Comparison of ENCODE assay signal across 26 cellular contexts in the genomic region with DNA sequence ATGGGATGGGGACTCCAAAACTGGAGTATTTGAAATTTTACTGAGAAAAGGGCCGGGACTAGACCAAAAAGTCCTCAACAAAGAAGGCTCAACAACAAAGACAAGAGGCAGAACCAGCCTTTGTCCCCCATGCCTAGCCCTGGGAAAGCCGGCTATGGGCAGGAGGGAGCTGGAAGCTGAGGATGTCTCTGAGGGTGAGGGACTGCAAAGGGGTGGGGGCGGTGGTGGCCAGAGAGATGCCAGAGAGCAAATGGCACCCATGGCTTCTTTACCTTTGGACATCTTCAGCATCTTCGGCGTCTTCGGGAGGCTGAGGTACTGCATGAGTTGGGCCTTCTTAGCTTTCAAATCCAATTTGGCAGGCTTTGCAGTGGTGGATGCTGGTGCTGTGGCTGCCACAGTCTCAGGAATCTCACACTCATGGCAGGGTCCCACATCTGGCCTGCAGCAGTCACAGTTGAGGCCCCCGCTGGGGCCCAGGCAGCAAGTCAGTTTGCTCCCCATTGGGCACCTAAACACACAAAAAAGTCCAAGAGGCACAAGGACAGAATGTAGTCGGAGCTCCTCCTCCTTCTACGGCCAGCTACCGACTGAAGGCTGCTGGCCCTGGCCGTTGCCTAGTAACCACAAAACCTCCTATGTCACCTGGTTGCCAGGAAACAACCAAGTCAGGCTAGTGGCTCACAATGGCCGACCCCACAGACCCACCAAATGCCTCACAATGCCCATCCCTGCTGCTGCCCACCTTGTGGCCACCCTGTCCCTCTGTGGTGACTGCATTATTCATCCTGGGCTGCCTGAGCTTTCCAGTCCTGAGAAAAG. TPM values are rescaled to one million over a fixed set of nuclear protein-coding genes. Genes with fewer than 3 reads are reported as not detected.
"Had no signal": no experiment of that assay in that cellular context is flagged by ENCODE, and none has a peak within 500 bp of the region (broad histone marks: within the 10 kb centered on the region; RNA-seq: fewer than 3 reads in every experiment).

A gene with protein sequence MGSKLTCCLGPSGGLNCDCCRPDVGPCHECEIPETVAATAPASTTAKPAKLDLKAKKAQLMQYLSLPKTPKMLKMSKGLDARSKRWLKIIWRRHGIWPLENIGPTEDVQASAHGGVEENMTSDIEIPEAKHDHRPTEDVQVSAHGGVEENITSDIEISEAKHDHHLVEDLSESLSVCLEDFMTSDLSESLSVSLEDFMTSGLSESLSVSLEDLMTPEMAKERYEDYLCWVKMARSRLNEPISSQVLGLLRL (minus strand): TSS at position 592 of the 822 bp plus-strand sequence. CDS start 88 bp downstream, at position 504.

- H3K27ac Mint-ChIP-seq: activated naive CD4-positive, alpha-beta T cell treated with anti-CD3 and anti-CD28 coated beads for 36 hours; naive thymus-derived CD4-positive, alpha-beta T cell had no signal

- DNase-seq: activated CD4-positive, alpha-beta T cell treated with anti-CD3 and anti-CD28 coated beads, Interleukin-2, amount 50 U/mL, for 1 hour; activated CD4-positive, CD25-positive, alpha-beta regulatory T cell treated with anti-CD3 and anti-CD28 coated beads, Interleukin-2, amount 50 U/mL, for 72 hours; activated CD8-positive, alpha-beta memory T cell treated with anti-CD3 and anti-CD28 coated beads, Interleukin-2, amount 50 U/mL, for 4 hours; activated naive CD4-positive, alpha-beta T cell treated with anti-CD3 and anti-CD28 coated beads for 36 hours; activated T-cell treated with anti-CD3 and anti-CD28 coated beads, Interleukin-2, amount 50 U/mL, for 4 hours; caudate nucleus; dorsolateral prefrontal cortex; foreskin melanocyte; glutamatergic neuron; hippocampal formation; kidney glomerular epithelial cell; left ventricle myocardium superior; mucosa of descending colon; naive thymus-derived CD4-positive, alpha-beta T cell; spleen; stimulated activated CD8-positive, alpha-beta memory T cell treated with anti-CD3 and anti-CD28 coated beads, Interleukin-4, amount 100 ng/mL, for 48 hours; stimulated activated naive CD4-positive, alpha-beta T cell treated with Interleukin-2 at 50 U/mL for 16 hours; T1000; tibial artery had no signal

- H3K4me1 ChIP-seq: body of pancreas, parathyroid adenoma, spleen, tibial artery had no signal

- H3K36me3 ChIP-seq: neutrophil, spleen, tibial artery had no signal

- H3K9me3 ChIP-seq: body of pancreas, mucosa of descending colon, neutrophil, spleen, tibial artery had no signal

- H3K36me3 Mint-ChIP-seq: naive thymus-derived CD4-positive, alpha-beta T cell had no signal

- H3K27me3 ChIP-seq: body of pancreas had no signal

- H3K79me2 ChIP-seq: parathyroid adenoma had no signal

- H3K4me3 ChIP-seq: body of pancreas, dorsolateral prefrontal cortex, mucosa of descending colon, spleen, tibial artery had no signal

- H3K9ac ChIP-seq: parathyroid adenoma had no signal

- H3K9me3 Mint-ChIP-seq: activated naive CD4-positive, alpha-beta T cell treated with anti-CD3 and anti-CD28 coated beads for 36 hours; activated T-cell treated with anti-CD3 and anti-CD28 coated beads, Interleukin-2, amount 50 U/mL, for 4 hours; naive thymus-derived CD4-positive, alpha-beta T cell had no signal

- H3K27ac ChIP-seq: body of pancreas, dorsolateral prefrontal cortex, neutrophil, parathyroid adenoma, spleen, tibial artery had no signal

- FAIRE-seq: urothelium cell line had no signal

- H2AFZ ChIP-seq: parathyroid adenoma had no signal

- ATAC-seq: activated T-cell treated with anti-CD3 and anti-CD28 coated beads, Interleukin-2, amount 50 U/mL, for 4 hours; body of pancreas; left ventricle myocardium superior; mucosa of descending colon; naive thymus-derived CD4-positive, alpha-beta T cell had no signal

- H3K4me3 Mint-ChIP-seq: activated naive CD4-positive, alpha-beta T cell treated with anti-CD3 and anti-CD28 coated beads for 36 hours; activated T-cell treated with anti-CD3 and anti-CD28 coated beads, Interleukin-2, amount 50 U/mL, for 4 hours; naive thymus-derived CD4-positive, alpha-beta T cell had no signal

RNA-seq across cellular contexts. Expression of the gene that starts here (rescaled TPM):
- total RNA-seq: activated naive CD4-positive, alpha-beta T cell treated with anti-CD3 and anti-CD28 coated beads for 36 hours; activated T-cell treated with anti-CD3 and anti-CD28 coated beads, Interleukin-2, amount 50 U/mL, for 4 hours; epithelial cell of proximal tubule; left ventricle myocardium superior; mucosa of descending colon; naive thymus-derived CD4-positive, alpha-beta T cell; spleen; subcutaneous adipose tissue; T-helper 1 cell treated with Interleukin-12 subunit alpha and Interleukin-12 subunit beta and Interleukin-4 antibody, amounts not matched to agents 30 ng/mL and 1 ng/mL, for 36 hours had no signal
- polyA plus RNA-seq: naive thymus-derived CD4-positive, alpha-beta T cell; spleen had no signal
